3 cellular contexts compared by ENCODE assay signal in genomic region chr17:4664230-4664629, GRCh38.
TF ChIP-seq lines count a peak whose summit lies in the region.

No MANE protein-coding gene starts in this region.

TF ChIP-seq in liver, 16 proteins besides CTCF, POLR2A, EP300 and RAD21:
- TF ChIP-seq YY1 (IDR thresholded peaks at IDR 0.05) (no peak), FOXA2 (IDR thresholded peaks at IDR 0.05) (no peak), EGR1 (IDR thresholded peaks at IDR 0.05; ENCODE audit: low read depth in 2 of 2) (no peak), HNF4G (IDR thresholded peaks at IDR 0.05) (no peak), GABPA (IDR thresholded peaks at IDR 0.05 in 1 of 2, conservative IDR thresholded peaks at IDR 0.05 in 1 of 2) (no peak), REST (IDR thresholded peaks at IDR 0.05) (no peak), JUND (IDR thresholded peaks at IDR 0.05) (no peak), HNF4A (conservative IDR thresholded peaks at IDR 0.05) (no peak), ATF3 (IDR thresholded peaks at IDR 0.05) (no peak), MAX (IDR thresholded peaks at IDR 0.05) (no peak), ZBTB33 (IDR thresholded peaks at IDR 0.05) (no peak), FOXA1 (IDR thresholded peaks at IDR 0.05) (no peak), TAF1 (conservative IDR thresholded peaks at IDR 0.05) (no peak), NR2F2 (IDR thresholded peaks at IDR 0.05) (no peak), SP1 (IDR thresholded peaks at IDR 0.05) (no peak), RXRA (IDR thresholded peaks at IDR 0.05) (no peak)

TF ChIP-seq in HepG2, 621 proteins besides CTCF, POLR2A, EP300 and RAD21:
- no peak for TF ChIP-seq NFATC3 (CRISPR knock-in tag; IDR thresholded peaks at IDR 0.05)
- TF ChIP-seq ZNF333 (CRISPR knock-in tag; IDR thresholded peaks at IDR 0.05; ENCODE audit: borderline replicate concordance) = no peak

TF ChIP-seq in K562, 482 proteins besides CTCF, POLR2A, EP300 and RAD21:
- TF ChIP-seq ZNF133 (CRISPR knock-in tag; IDR thresholded peaks at IDR 0.05) = no peak
- peak; percentile 21 for TF ChIP-seq PRDM10 (IDR thresholded peaks at IDR 0.05; ENCODE audit: partially characterized antibody)
TF ChIP-seq in K562: peak in this region for 1.
